Comparison of ENCODE assay signal across 10 cellular contexts in the genomic region with DNA sequence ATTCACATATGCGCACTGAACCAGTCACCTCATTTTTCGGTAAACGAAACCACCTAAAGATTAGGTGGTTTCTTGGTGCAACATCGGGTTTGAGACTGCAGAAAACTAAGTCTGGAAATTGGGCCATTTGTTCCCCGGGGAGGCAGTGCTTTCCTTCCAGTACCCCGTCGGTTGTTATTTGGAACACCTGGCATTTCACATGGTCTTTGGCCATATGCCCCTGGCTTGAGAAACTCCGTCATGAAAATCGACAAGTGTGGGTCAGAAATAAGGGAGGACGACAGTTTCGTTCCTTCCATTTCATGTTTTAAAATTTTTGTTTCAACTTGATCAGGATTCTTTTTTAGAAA. TPM values are rescaled to one million over a fixed set of nuclear protein-coding genes. Genes with fewer than 3 reads are reported as not detected.
DNase-seq lines count a peak whose midpoint lies in the region; ATAC-seq and TF ChIP-seq lines count a peak whose summit lies in the region.
"Had no signal": no experiment of that assay in that cellular context is flagged by ENCODE, and none has a peak within 500 bp of the region (broad histone marks: within the 10 kb centered on the region; RNA-seq: fewer than 3 reads in every experiment).

No MANE protein-coding gene starts in this region.

- CTCF ChIA-PET in activated CD8-positive, alpha-beta memory T cell treated with anti-CD3 and anti-CD28 coated beads, Interleukin-2, amount 10 ng/mL, durations not matched to agents 7 days and 5 days (lab: Charles Lee), result no interaction called here

- no peaks in the 10 kb centered on the region for H3K9me3 Mint-ChIP-seq in activated CD8-positive, alpha-beta memory T cell treated with anti-CD3 and anti-CD28 coated beads, Interleukin-2, amount 10 ng/mL, durations not matched to agents 7 days and 5 days (ENCODE audit: low read depth)
- no peaks in the 10 kb centered on the region for H3K9me3 Mint-ChIP-seq in memory B cell

- H3K27ac ChIP-seq in caudate nucleus (ENCODE audit: low read depth, low read length), result peak overlapping the region; percentile 92
- H3K27ac ChIP-seq in thymus (ENCODE audit: low read depth), result no peak overlapping the region

- peaks cover 67% of the 10 kb centered on the region for H3K27me3 Mint-ChIP-seq in activated CD8-positive, alpha-beta memory T cell treated with anti-CD3 and anti-CD28 coated beads, Interleukin-2, amount 10 ng/mL, durations not matched to agents 7 days and 5 days
- H3K27me3 Mint-ChIP-seq in memory B cell, result no peaks in the 10 kb centered on the region

- H3K9me3 ChIP-seq in thymus (ENCODE audit: control insufficient read depth) (no peaks in the 10 kb centered on the region), BE2C (peaks cover 2% of the 10 kb centered on the region; the same call in 1 of the 2 replicates)

- 53% methylated on average over 11 of the region's 11 CpGs for WGBS in thymus

- no peak for TF ChIP-seq CTCF in BE2C (IDR thresholded peaks at IDR 0.05; ENCODE audit: low read depth, low read length)

- H3K4me1 Mint-ChIP-seq in activated CD8-positive, alpha-beta memory T cell treated with anti-CD3 and anti-CD28 coated beads, Interleukin-2, amount 10 ng/mL, durations not matched to agents 7 days and 5 days, result peaks cover 18% of the 10 kb centered on the region
- peaks cover 25% of the 10 kb centered on the region for H3K4me1 Mint-ChIP-seq in memory B cell

- H3K4me3 ChIP-seq in thymus (ENCODE audit: low read length) (peak overlapping the region; percentile 50), BE2C (ENCODE audit: low read depth, low read length) (no peak overlapping the region)

- H3K4me1 ChIP-seq in thymus (ENCODE audit: control insufficient read depth, insufficient read depth, low read length), result peaks cover 7% of the 10 kb centered on the region
- H3K4me1 ChIP-seq in BE2C, result no peaks in the 10 kb centered on the region

- H3K27me3 ChIP-seq in thymus (ENCODE audit: control insufficient read depth, insufficient read depth) (peaks cover 14% of the 10 kb centered on the region), BE2C (peaks cover 69% of the 10 kb centered on the region)

- no peak overlapping the region for H3K27ac Mint-ChIP-seq in activated CD8-positive, alpha-beta memory T cell treated with anti-CD3 and anti-CD28 coated beads, Interleukin-2, amount 10 ng/mL, durations not matched to agents 7 days and 5 days
- H3K27ac Mint-ChIP-seq in memory B cell, result peak overlapping the region; percentile 93

- no peak for DNase-seq in activated CD8-positive, alpha-beta memory T cell treated with anti-CD3 and anti-CD28 coated beads, Interleukin-2, amount 10 ng/mL, durations not matched to agents 7 days and 5 days
- DNase-seq in activated CD8-positive, alpha-beta memory T cell treated with anti-CD3 and anti-CD28 coated beads, Interleukin-2, amount 50 U/mL, for 48 hours, result no peak
- DNase-seq in caudate nucleus (lab: John Stamatoyannopoulos, UW) (peak in 8 of 61 donors; percentile 16 to 83 (median 47)), memory B cell (ENCODE audit: low spot score in 2 of 2) (no peak), BE2C (no peak), mucosa of gallbladder (ENCODE audit: low spot score) (no peak)
- DNase-seq in effector CD4-positive, alpha-beta T cell, result no peak
- DNase-seq: NCI-H510A treated with DMSO at 0.1 percent for 48 hours had no signal

- no peak for ATAC-seq in activated CD8-positive, alpha-beta memory T cell treated with anti-CD3 and anti-CD28 coated beads, Interleukin-2, amount 10 ng/mL, durations not matched to agents 7 days and 5 days
- ATAC-seq in memory B cell (ENCODE audit: low read depth), result no peak
- ATAC-seq: HCT116 had no signal

- H3K36me3 ChIP-seq in thymus (ENCODE audit: control insufficient read depth, insufficient read depth) (no peaks in the 10 kb centered on the region), BE2C (no peaks in the 10 kb centered on the region)

- H3K4me3 Mint-ChIP-seq in activated CD8-positive, alpha-beta memory T cell treated with anti-CD3 and anti-CD28 coated beads, Interleukin-2, amount 10 ng/mL, durations not matched to agents 7 days and 5 days, result peak overlapping the region; percentile 58
- H3K4me3 Mint-ChIP-seq in memory B cell, result peak overlapping the region; percentile 93

- H3K36me3 Mint-ChIP-seq in activated CD8-positive, alpha-beta memory T cell treated with anti-CD3 and anti-CD28 coated beads, Interleukin-2, amount 10 ng/mL, durations not matched to agents 7 days and 5 days, result no peaks in the 10 kb centered on the region
- peaks cover 15% of the 10 kb centered on the region for H3K36me3 Mint-ChIP-seq in memory B cell

RNA-seq across cellular contexts. Expression of a gene that starts 0.5 kb away (rescaled TPM):
- 1 to 10 TPM; 2.0 to 2.7 TPM for total RNA-seq in activated CD8-positive, alpha-beta memory T cell treated with anti-CD3 and anti-CD28 coated beads, Interleukin-2, amount 10 ng/mL, durations not matched to agents 7 days and 5 days
- 19.3 TPM for polyA plus RNA-seq in thymus
- polyA plus RNA-seq in BE2C (2012; ENCODE audit: insufficient read depth, insufficient read length, low read depth), result not detected
- 136 TPM for total RNA-seq in mucosa of gallbladder

Comparison
In these comparisons a context has a peak if more than half of its experiments do, and no peak if none do; other contexts are left out.
1. RNA of a gene that starts 0.5 kb away (total RNA-seq): 136 TPM in mucosa of gallbladder (single experiment); 2.0 to 2.7 TPM in activated CD8-positive, alpha-beta memory T cell treated with anti-CD3 and anti-CD28 coated beads, Interleukin-2, amount 10 ng/mL, durations not matched to agents 7 days and 5 days; every median in the first group is over 10 times any median in the second.